ENCODE assay signal across 15 cellular contexts in the genomic region with DNA sequence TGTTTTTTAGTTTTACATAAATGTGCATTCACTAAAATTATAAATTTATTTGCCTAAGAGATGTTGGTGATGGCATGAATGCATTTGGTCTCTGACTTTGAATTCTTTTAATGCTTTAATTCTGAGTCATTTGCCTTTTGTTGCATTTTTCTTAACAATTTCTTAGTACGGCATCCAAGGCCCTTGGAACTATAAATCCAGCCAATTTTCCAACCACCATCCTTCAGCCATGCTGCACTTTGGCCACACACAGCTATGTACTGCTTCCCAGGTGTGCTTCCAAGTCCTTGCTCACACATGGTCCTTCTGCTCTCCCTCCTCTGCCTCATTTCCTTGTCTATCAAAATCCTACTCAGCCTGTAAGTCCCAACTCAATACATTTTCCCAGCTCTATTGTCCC.
DNase-seq lines count a peak whose midpoint lies in the region; ATAC-seq and TF ChIP-seq lines count a peak whose summit lies in the region.
"Had no signal": no experiment of that assay in that cellular context is flagged by ENCODE, and none has a peak within 500 bp of the region (broad histone marks: within the 10 kb centered on the region; RNA-seq: fewer than 3 reads in every experiment).

No MANE protein-coding gene starts in this region.

- no peak for TF ChIP-seq CTCF in uterus (IDR thresholded peaks at IDR 0.05)

- H3K4me1 ChIP-seq in adipocyte (ENCODE audit: control insufficient read depth, insufficient read depth, low read length) (peaks cover 69% of the 10 kb centered on the region), uterus (peaks cover 9 to 13% of the 10 kb centered on the region in 2 donors)

- peaks cover 21% of the 10 kb centered on the region for H3K36me3 Mint-ChIP-seq in activated naive CD4-positive, alpha-beta T cell treated with anti-CD3 and anti-CD28 coated beads, Interleukin-2, amount 50 U/mL, for 24 hours
- peaks cover 22% of the 10 kb centered on the region for H3K36me3 Mint-ChIP-seq in activated naive CD4-positive, alpha-beta T cell treated with anti-CD3 and anti-CD28 coated beads for 36 hours (ENCODE audit: low read depth)
- peaks cover 63% of the 10 kb centered on the region for H3K36me3 Mint-ChIP-seq in activated T-helper 17 cell treated with anti-CD3 and anti-CD28 coated beads, Interleukin-2, amount 50 U/mL, for 72 hours (ENCODE audit: low read depth)

- TF ChIP-seq POLR2A in uterus (IDR thresholded peaks at IDR 0.05) = no peak

- H3K36me3 ChIP-seq in adipocyte (ENCODE audit: control insufficient read depth, insufficient read depth, low read length, severe bottlenecking) = no peaks in the 10 kb centered on the region
- no peaks in the 10 kb centered on the region for H3K36me3 ChIP-seq in uterus
- H3K36me3 ChIP-seq: HAP-1 had no signal

- H3K9ac ChIP-seq in adipocyte (ENCODE audit: low read length) = peak overlapping the region; percentile 81

- H3K9me3 ChIP-seq in adipocyte (ENCODE audit: control insufficient read depth, low read length) = no peaks in the 10 kb centered on the region
- H3K9me3 ChIP-seq in uterus = no peaks in the 10 kb centered on the region
- H3K9me3 ChIP-seq: HAP-1 had no signal

- DNase-seq in activated naive CD4-positive, alpha-beta T cell treated with anti-CD3 and anti-CD28 coated beads for 36 hours = no peak
- DNase-seq in adipocyte (ENCODE audit: low read depth) (peak; percentile 65), kidney tubule cell (ENCODE audit: low spot score) (peak; percentile 68), uterus (no peak), NCI-H526 treated with DMSO at 0.1 percent for 48 hours (lab: John Stamatoyannopoulos, UW) (no peak), GF-D8 (lab: John Stamatoyannopoulos, UW) (no peak)
- DNase-seq: activated CD4-positive, CD25-positive, alpha-beta regulatory T cell; activated effector memory CD4-positive, alpha-beta T cell treated with anti-CD3 and anti-CD28 coated beads, Interleukin-2, amount 50 U/mL, for 16 hours; NCI-H2029; nucleus accumbens had no signal

- no peak for ATAC-seq in activated T-helper 17 cell treated with anti-CD3 and anti-CD28 coated beads, Interleukin-2, amount 50 U/mL, for 72 hours (replicated peaks)

- H3K27me3 Mint-ChIP-seq in activated naive CD4-positive, alpha-beta T cell treated with anti-CD3 and anti-CD28 coated beads, Interleukin-2, amount 50 U/mL, for 24 hours = no peaks in the 10 kb centered on the region
- H3K27me3 Mint-ChIP-seq in activated naive CD4-positive, alpha-beta T cell treated with anti-CD3 and anti-CD28 coated beads for 36 hours (ENCODE audit: low read depth) = no peaks in the 10 kb centered on the region
- no peaks in the 10 kb centered on the region for H3K27me3 Mint-ChIP-seq in activated T-helper 17 cell treated with anti-CD3 and anti-CD28 coated beads, Interleukin-2, amount 50 U/mL, for 72 hours

- peaks cover 81% of the 10 kb centered on the region for H3K4me1 Mint-ChIP-seq in activated naive CD4-positive, alpha-beta T cell treated with anti-CD3 and anti-CD28 coated beads, Interleukin-2, amount 50 U/mL, for 24 hours
- H3K4me1 Mint-ChIP-seq in activated naive CD4-positive, alpha-beta T cell treated with anti-CD3 and anti-CD28 coated beads for 36 hours (ENCODE audit: low read depth) = peaks cover 71% of the 10 kb centered on the region
- H3K4me1 Mint-ChIP-seq in activated T-helper 17 cell treated with anti-CD3 and anti-CD28 coated beads, Interleukin-2, amount 50 U/mL, for 72 hours = peaks cover 23% of the 10 kb centered on the region

- peak overlapping the region; percentile 12 for H3K4me3 Mint-ChIP-seq in activated naive CD4-positive, alpha-beta T cell treated with anti-CD3 and anti-CD28 coated beads, Interleukin-2, amount 50 U/mL, for 24 hours
- H3K4me3 Mint-ChIP-seq in activated naive CD4-positive, alpha-beta T cell treated with anti-CD3 and anti-CD28 coated beads for 36 hours = no peak overlapping the region
- H3K4me3 Mint-ChIP-seq in activated T-helper 17 cell treated with anti-CD3 and anti-CD28 coated beads, Interleukin-2, amount 50 U/mL, for 72 hours = no peak overlapping the region

- CTCF ChIA-PET in activated naive CD4-positive, alpha-beta T cell treated with anti-CD3 and anti-CD28 coated beads for 36 hours (lab: Charles Lee) = no interaction called here

- intact Hi-C loops in activated naive CD4-positive, alpha-beta T cell treated with anti-CD3 and anti-CD28 coated beads for 36 hours (cut with micrococcal nuclease) = no loop called here
- intact Hi-C loops in uterus (cut with DNase I; ENCODE audit: low total_unique reads) = no loop called here

- H3K9me3 Mint-ChIP-seq in activated naive CD4-positive, alpha-beta T cell treated with anti-CD3 and anti-CD28 coated beads, Interleukin-2, amount 50 U/mL, for 24 hours = no peaks in the 10 kb centered on the region
- no peaks in the 10 kb centered on the region for H3K9me3 Mint-ChIP-seq in activated naive CD4-positive, alpha-beta T cell treated with anti-CD3 and anti-CD28 coated beads for 36 hours
- H3K9me3 Mint-ChIP-seq in activated T-helper 17 cell treated with anti-CD3 and anti-CD28 coated beads, Interleukin-2, amount 50 U/mL, for 72 hours = no peaks in the 10 kb centered on the region

- peak overlapping the region; percentile 56 for H3K27ac Mint-ChIP-seq in activated naive CD4-positive, alpha-beta T cell treated with anti-CD3 and anti-CD28 coated beads, Interleukin-2, amount 50 U/mL, for 24 hours
- H3K27ac Mint-ChIP-seq in activated naive CD4-positive, alpha-beta T cell treated with anti-CD3 and anti-CD28 coated beads for 36 hours = no peak overlapping the region
- no peak overlapping the region for H3K27ac Mint-ChIP-seq in activated T-helper 17 cell treated with anti-CD3 and anti-CD28 coated beads, Interleukin-2, amount 50 U/mL, for 72 hours

- H3K27ac ChIP-seq in uterus = peak overlapping the region; percentile 13 to 75
- H3K27ac ChIP-seq: 22Rv1, HL-60 had no signal

- H3K4me3 ChIP-seq in adipocyte (ENCODE audit: low read length) (peak overlapping the region; percentile 49), uterus (no peak overlapping the region)
- H3K4me3 ChIP-seq: HAP-1 had no signal

- H3K27me3 ChIP-seq in adipocyte (replicated peaks; ENCODE audit: control insufficient read depth, insufficient read depth, low read length) (no peaks in the 10 kb centered on the region), uterus (no peaks in the 10 kb centered on the region)

Comparison
In these comparisons a context has a peak if more than half of its experiments do, and no peak if none do; other contexts are left out.
1. DNase-seq: peak in adipocyte (single experiment) and kidney tubule cell (single experiment); none in activated naive CD4-positive, alpha-beta T cell treated with anti-CD3 and anti-CD28 coated beads for 36 hours (single experiment), uterus (0 of 2), NCI-H526 treated with DMSO at 0.1 percent for 48 hours (single experiment) and GF-D8 (single experiment).